ENCODE assay signal across 11 cellular contexts in genomic region chr17:48513097-48513496, GRCh38. TPM values are rescaled to one million over a fixed set of nuclear protein-coding genes. Genes with fewer than 3 reads are reported as not detected.
DNase-seq lines count a peak whose midpoint lies in the region; ATAC-seq and TF ChIP-seq lines count a peak whose summit lies in the region.
"Had no signal": no experiment of that assay in that cellular context is flagged by ENCODE, and none has a peak within 500 bp of the region (broad histone marks: within the 10 kb centered on the region; RNA-seq: fewer than 3 reads in every experiment).

No MANE protein-coding gene starts in this region.

- CTCF ChIA-PET in CD8-positive, alpha-beta T cell (lab: Charles Lee) = interaction anchor here (0.7 to 1.6 kb wide), 8 partner anchors 9 to 177 kb away, joined by 3 to 4 read pairs (median 3); no protein-coding TSS in a partner anchor

- no peak overlapping the region for H2AFZ ChIP-seq in mesenchymal stem cell (ENCODE audit: low read depth, low read length)

- 85% methylated on average over 7 of the region's 7 CpGs for WGBS in mesenchymal stem cell

- no peak overlapping the region for H3K18ac ChIP-seq in mesenchymal stem cell (ENCODE audit: low read depth in 1 of 2, low read length in 2 of 2)

- H3K27me3 ChIP-seq in CD8-positive, alpha-beta T cell (ENCODE audit: insufficient read depth, low read length) = peaks cover 7% of the 10 kb centered on the region
- H3K27me3 ChIP-seq in mesenchymal stem cell (ENCODE audit: control insufficient read depth in 1 of 2, insufficient read depth in 1 of 2, low read length in 2 of 2) = peaks cover 6 to 22% of the 10 kb centered on the region in 2 experiments

- no peak overlapping the region for H2BK120ac ChIP-seq in mesenchymal stem cell (ENCODE audit: low read depth, low read length)

- peaks cover 34% of the 10 kb centered on the region for H3K4me1 Mint-ChIP-seq in CD8-positive, alpha-beta T cell (ENCODE audit: low read depth)
- H3K4me1 Mint-ChIP-seq: neural crest cell had no signal

- ATAC-seq in CD8-positive, alpha-beta T cell = peak; percentile 74
- ATAC-seq in HG03520 (IDR thresholded peaks at IDR 0.05; ENCODE audit: unreplicated experiment) = no peak

- peak overlapping the region; percentile 37 for H4K91ac ChIP-seq in mesenchymal stem cell (ENCODE audit: low read length)

- H3K4me1 ChIP-seq in CD8-positive, alpha-beta T cell (ENCODE audit: insufficient read depth, low read length) = peaks cover 18% of the 10 kb centered on the region
- H3K4me1 ChIP-seq in mesenchymal stem cell (ENCODE audit: control insufficient read depth, insufficient read depth, low read depth, low read length) = no peaks in the 10 kb centered on the region

- H3K4me3 ChIP-seq in CD8-positive, alpha-beta T cell (ENCODE audit: low read depth, low read length) = peak overlapping the region; percentile 33
- H3K4me3 ChIP-seq in mesenchymal stem cell (ENCODE audit: insufficient read depth in 1 of 2, low read depth in 1 of 2, low read length in 2 of 2) = no peak overlapping the region

- no peak for DNase-seq in CD8-positive, alpha-beta T cell
- DNase-seq in activated naive CD4-positive, alpha-beta T cell treated with anti-CD3 and anti-CD28 coated beads, Interleukin-2, amount 50 U/mL, for 16 hours = peak; percentile 29
- DNase-seq in mesenchymal stem cell = no peak
- DNase-seq in NCI-H1105 (lab: John Stamatoyannopoulos, UW) = no peak
- no peak for DNase-seq in NCI-H446 treated with DMSO at 0.1 percent for 48 hours (lab: John Stamatoyannopoulos, UW)
- DNase-seq in cerebellar nuclear complex (lab: John Stamatoyannopoulos, UW) = no peak
- DNase-seq: aorta had no signal

- no peak overlapping the region for H3K4ac ChIP-seq in mesenchymal stem cell (ENCODE audit: low read depth in 1 of 2, low read length in 2 of 2)

- H3K4me2 ChIP-seq in mesenchymal stem cell (ENCODE audit: low read length, poor library complexity, severe bottlenecking) = no peak overlapping the region

- H3K4me3 Mint-ChIP-seq in CD8-positive, alpha-beta T cell = peak overlapping the region; percentile 76
- H3K4me3 Mint-ChIP-seq: neural crest cell had no signal

- H3K14ac ChIP-seq in mesenchymal stem cell (ENCODE audit: low read length in 2 of 2) = no peak overlapping the region

- peak overlapping the region; percentile 75 for H3K27ac Mint-ChIP-seq in CD8-positive, alpha-beta T cell

- H2BK12ac ChIP-seq in mesenchymal stem cell (ENCODE audit: low read length in 2 of 2) = no peak overlapping the region

- H3K9me3 Mint-ChIP-seq in CD8-positive, alpha-beta T cell = no peaks in the 10 kb centered on the region

- no peak overlapping the region for H2AK5ac ChIP-seq in mesenchymal stem cell (ENCODE audit: low read length, severe bottlenecking)

- H3K9ac ChIP-seq in mesenchymal stem cell (ENCODE audit: low read length) = no peak overlapping the region

- no peaks in the 10 kb centered on the region for H3K79me1 ChIP-seq in mesenchymal stem cell (replicated peaks; ENCODE audit: low read length, poor library complexity, severe bottlenecking)

- no peak overlapping the region for H3K23ac ChIP-seq in mesenchymal stem cell (ENCODE audit: low read length in 2 of 2)

- H2BK5ac ChIP-seq in mesenchymal stem cell (ENCODE audit: low read depth, low read length, poor library complexity, severe bottlenecking) = no peak overlapping the region

- intact Hi-C loops in CD8-positive, alpha-beta T cell (cut with DNase I, micrococcal nuclease) = loop anchor here in 1 of 2 experiments (2.0 kb wide), 1 partner anchor 32 kb away; the partner anchor contains the start of gene HOXB2

- H3K27me3 Mint-ChIP-seq in CD8-positive, alpha-beta T cell (ENCODE audit: low read depth) = peaks cover 9% of the 10 kb centered on the region

- H3K9me3 ChIP-seq in CD8-positive, alpha-beta T cell (ENCODE audit: low read length) = no peaks in the 10 kb centered on the region
- H3K9me3 ChIP-seq in KOPT-K1 (ENCODE audit: insufficient read depth, low read length, poor library complexity, severe bottlenecking) (no peaks in the 10 kb centered on the region), mesenchymal stem cell (ENCODE audit: control insufficient read depth, low read length) (no peaks in the 10 kb centered on the region)

- no peak overlapping the region for H4K8ac ChIP-seq in mesenchymal stem cell (ENCODE audit: low read length)

- no peaks in the 10 kb centered on the region for H3K36me3 Mint-ChIP-seq in CD8-positive, alpha-beta T cell
- H3K36me3 Mint-ChIP-seq: CD4-positive, CD25-positive, alpha-beta regulatory T cell had no signal

- no peak overlapping the region for H3K27ac ChIP-seq in CD8-positive, alpha-beta T cell (ENCODE audit: low read depth, low read length)
- H3K27ac ChIP-seq in KOPT-K1 (ENCODE audit: low read depth, low read length, poor library complexity, severe bottlenecking) = peak overlapping the region; percentile 72
- no peak overlapping the region for H3K27ac ChIP-seq in mesenchymal stem cell (ENCODE audit: low read length, poor library complexity, severe bottlenecking)

- POLR2A ChIA-PET in CD8-positive, alpha-beta T cell (lab: Charles Lee) = interaction anchor here (0.7 to 1.7 kb wide), 3 partner anchors 8 to 30 kb away, joined by 3 to 5 read pairs (median 3); no protein-coding TSS in a partner anchor

- no peak overlapping the region for H2BK15ac ChIP-seq in mesenchymal stem cell (ENCODE audit: low read depth, poor library complexity, severe bottlenecking)

- no peak for TF ChIP-seq CTCF in CD8-positive, alpha-beta T cell (IDR thresholded peaks at IDR 0.05)

- H3K36me3 ChIP-seq in CD8-positive, alpha-beta T cell (ENCODE audit: insufficient read depth, low read length) = no peaks in the 10 kb centered on the region
- H3K36me3 ChIP-seq in KOPT-K1 (ENCODE audit: insufficient read depth, low read length) = no peaks in the 10 kb centered on the region
- no peaks in the 10 kb centered on the region for H3K36me3 ChIP-seq in mesenchymal stem cell (ENCODE audit: control insufficient read depth in 1 of 2, insufficient read depth in 2 of 2, low read depth in 1 of 2, low read length in 2 of 2)

RNA-seq across cellular contexts. Expression of gene HOXB1, which starts 17.7 kb away (rescaled TPM):
- total RNA-seq in CD8-positive, alpha-beta T cell = not detected
- polyA plus RNA-seq in mesenchymal stem cell (2013, experiment 1 of 2) = not detected
- not detected for polyA plus RNA-seq in mesenchymal stem cell (2013, experiment 2 of 2)
- total RNA-seq: aorta; CD4-positive, CD25-positive, alpha-beta regulatory T cell had no signal
- polyA plus RNA-seq: CD4-positive, CD25-positive, alpha-beta regulatory T cell had no signal

RNA-seq across cellular contexts. Expression of gene HOXB2, which starts 31.8 kb away (rescaled TPM):
- 10 to 100 TPM; 13.7 to 15.0 TPM for total RNA-seq in CD8-positive, alpha-beta T cell
- 51.3 TPM for polyA plus RNA-seq in mesenchymal stem cell (2013, experiment 1 of 2)
- polyA plus RNA-seq in mesenchymal stem cell (2013, experiment 2 of 2) = 53.0 TPM
